Comparison of ENCODE assay signal across 13 cellular contexts in genomic region chr6:11218477-11218826, GRCh38. TPM values are rescaled to one million over a fixed set of nuclear protein-coding genes. Genes with fewer than 3 reads are reported as not detected.
DNase-seq lines count a peak whose midpoint lies in the region; ATAC-seq, FAIRE-seq and TF ChIP-seq lines count a peak whose summit lies in the region.
"Had no signal": no experiment of that assay in that cellular context is flagged by ENCODE, and none has a peak within 500 bp of the region (broad histone marks: within the 10 kb centered on the region; RNA-seq: fewer than 3 reads in every experiment).

No MANE protein-coding gene starts in this region.

- H3K27ac Mint-ChIP-seq in naive thymus-derived CD4-positive, alpha-beta T cell, result no peak overlapping the region
- H3K27ac Mint-ChIP-seq: activated naive CD8-positive, alpha-beta T cell treated with anti-CD3 and anti-CD28 coated beads for 36 hours had no signal

- H3K36me3 ChIP-seq in left ventricle myocardium inferior (no peaks in the 10 kb centered on the region), fibroblast of lung (ENCODE audit: control insufficient read depth, insufficient read depth, low read length) (no peaks in the 10 kb centered on the region), neutrophil (peaks cover 31% of the 10 kb centered on the region), upper lobe of right lung (peaks cover 16% of the 10 kb centered on the region)
- peaks cover 0 to 8% (median 0%) of the 10 kb centered on the region in 3 experiments for H3K36me3 ChIP-seq in naive thymus-derived CD4-positive, alpha-beta T cell (ENCODE audit: control insufficient read depth in 2 of 3, insufficient read depth in 3 of 3, low read length in 3 of 3)

- no peak overlapping the region for H2AFZ ChIP-seq in fibroblast of lung (ENCODE audit: low read length)

- DNase-seq in left ventricle myocardium inferior (no peak), cardiac septum (ENCODE audit: low spot score) (no peak), fibroblast of lung (ENCODE audit: low read depth in 2 of 2) (no peak), upper lobe of right lung (no peak), GM10266 (ENCODE audit: extremely low spot score) (no peak), RCC 7860 (ENCODE audit: low spot score) (no peak)
- no peak for DNase-seq in naive thymus-derived CD4-positive, alpha-beta T cell
- DNase-seq: activated naive CD8-positive, alpha-beta T cell treated with anti-CD3 and anti-CD28 coated beads for 36 hours; effector memory CD4-positive, alpha-beta T cell; T-helper 9 cell had no signal

- CTCF ChIA-PET in naive thymus-derived CD4-positive, alpha-beta T cell (lab: Charles Lee), result no interaction called here

- intact Hi-C loops in left ventricle myocardium inferior (cut with micrococcal nuclease), result no loop called here
- intact Hi-C loops in cardiac septum (cut with DNase I), result loop anchor here (5.0 kb wide), 1 partner anchor 139 kb away; no protein-coding TSS in a partner anchor
- intact Hi-C loops in upper lobe of right lung (cut with DNase I), result no loop called here
- intact Hi-C loops in naive thymus-derived CD4-positive, alpha-beta T cell (cut with micrococcal nuclease), result no loop called here

- H3K4me1 ChIP-seq in left ventricle myocardium inferior, result peaks cover 98% of the 10 kb centered on the region
- H3K4me1 ChIP-seq in fibroblast of lung (ENCODE audit: control insufficient read depth, extremely low read depth, insufficient read depth, low read length), result peaks cover 15% of the 10 kb centered on the region
- peaks cover 0 to 8% of the 10 kb centered on the region in 2 experiments for H3K4me1 ChIP-seq in neutrophil (ENCODE audit: control insufficient read depth in 1 of 2, insufficient read depth in 1 of 2, low read depth in 1 of 2, low read length in 1 of 2)
- H3K4me1 ChIP-seq in upper lobe of right lung, result peaks cover 100% of the 10 kb centered on the region
- peaks cover 0 to 15% of the 10 kb centered on the region in 2 donors for H3K4me1 ChIP-seq in naive thymus-derived CD4-positive, alpha-beta T cell (ENCODE audit: control insufficient read depth in 2 of 2, insufficient read depth in 2 of 2, low read length in 2 of 2)

- H3K9ac ChIP-seq in fibroblast of lung (ENCODE audit: insufficient read depth, low read length), result no peak overlapping the region

- H3K9me3 Mint-ChIP-seq in naive thymus-derived CD4-positive, alpha-beta T cell, result no peaks in the 10 kb centered on the region
- H3K9me3 Mint-ChIP-seq: activated naive CD8-positive, alpha-beta T cell treated with anti-CD3 and anti-CD28 coated beads for 36 hours had no signal

- no peaks in the 10 kb centered on the region for H3K27me3 Mint-ChIP-seq in naive thymus-derived CD4-positive, alpha-beta T cell
- H3K27me3 Mint-ChIP-seq: activated naive CD8-positive, alpha-beta T cell treated with anti-CD3 and anti-CD28 coated beads for 36 hours had no signal

- FAIRE-seq in RCC 7860 (lab: Jason Lieb, UNC), result no peak
- FAIRE-seq: GM12892 had no signal

- H3K4me1 Mint-ChIP-seq in naive thymus-derived CD4-positive, alpha-beta T cell, result peaks cover 9 to 72% (median 22%) of the 10 kb centered on the region in 7 donors

- H3K4me2 ChIP-seq in fibroblast of lung (ENCODE audit: extremely low read depth, insufficient read depth, low read length), result peak overlapping the region; percentile 66

- no peak overlapping the region for H3K4me3 Mint-ChIP-seq in naive thymus-derived CD4-positive, alpha-beta T cell
- H3K4me3 Mint-ChIP-seq: activated naive CD8-positive, alpha-beta T cell treated with anti-CD3 and anti-CD28 coated beads for 36 hours had no signal

- peak overlapping the region; percentile 70 for H3K4me3 ChIP-seq in left ventricle myocardium inferior
- H3K4me3 ChIP-seq in fibroblast of lung (replicated peaks in 1 of 4; ENCODE audit: control extremely low read depth in 1 of 4, insufficient read depth in 1 of 4, low read depth in 3 of 4, low read length in 4 of 4), result no peak overlapping the region
- no peak overlapping the region for H3K4me3 ChIP-seq in neutrophil (ENCODE audit: low read depth in 1 of 2, low read length in 1 of 2)
- no peak overlapping the region for H3K4me3 ChIP-seq in upper lobe of right lung
- H3K4me3 ChIP-seq in naive thymus-derived CD4-positive, alpha-beta T cell (ENCODE audit: low read length), result no peak overlapping the region
- H3K4me3 ChIP-seq: HAP-1 had no signal

- peaks cover 71% of the 10 kb centered on the region for H3K79me2 ChIP-seq in fibroblast of lung (ENCODE audit: control insufficient read depth, insufficient read depth, low read length)

- H3K36me3 Mint-ChIP-seq in naive thymus-derived CD4-positive, alpha-beta T cell, result peaks cover 13 to 49% (median 28%) of the 10 kb centered on the region in 5 donors

- H4K20me1 ChIP-seq in fibroblast of lung (ENCODE audit: control insufficient read depth, extremely low read depth, insufficient read depth, low read length), result peaks cover 2% of the 10 kb centered on the region

- TF ChIP-seq CTCF in left ventricle myocardium inferior (IDR thresholded peaks at IDR 0.05; ENCODE audit: borderline replicate concordance), result no peak
- TF ChIP-seq CTCF in fibroblast of lung (conservative IDR thresholded peaks at IDR 0.05 in 1 of 2, IDR thresholded peaks at IDR 0.05 in 1 of 2; ENCODE audit: low read depth in 1 of 2, low read length in 2 of 2), result no peak
- TF ChIP-seq CTCF in neutrophil (IDR thresholded peaks at IDR 0.05), result no peak
- TF ChIP-seq CTCF in upper lobe of right lung (IDR thresholded peaks at IDR 0.05), result no peak
- no peak for TF ChIP-seq CTCF in GM10266 (IDR thresholded peaks at IDR 0.05; ENCODE audit: control insufficient read depth, insufficient read depth, low read depth, missing control alignments)

- no peak for ATAC-seq in upper lobe of right lung
- ATAC-seq in naive thymus-derived CD4-positive, alpha-beta T cell, result no peak

- POLR2A ChIA-PET in naive thymus-derived CD4-positive, alpha-beta T cell (lab: Charles Lee), result no interaction called here

- peak overlapping the region; percentile 87 for H3K27ac ChIP-seq in left ventricle myocardium inferior (replicated peaks)
- H3K27ac ChIP-seq in fibroblast of lung (ENCODE audit: insufficient read depth, low read length), result peak overlapping the region; percentile 76
- peak overlapping the region; percentile 14 for H3K27ac ChIP-seq in neutrophil
- H3K27ac ChIP-seq in upper lobe of right lung, result peak overlapping the region; percentile 94
- no peak overlapping the region for H3K27ac ChIP-seq in naive thymus-derived CD4-positive, alpha-beta T cell (ENCODE audit: low read depth, low read length)

- H3K9me3 ChIP-seq in left ventricle myocardium inferior (replicated peaks) (no peaks in the 10 kb centered on the region), fibroblast of lung (ENCODE audit: control insufficient read depth, insufficient read depth, low read depth, low read length) (no peaks in the 10 kb centered on the region), neutrophil (no peaks in the 10 kb centered on the region), upper lobe of right lung (no peaks in the 10 kb centered on the region)
- no peaks in the 10 kb centered on the region for H3K9me3 ChIP-seq in naive thymus-derived CD4-positive, alpha-beta T cell (ENCODE audit: control insufficient read depth in 2 of 3, low read length in 3 of 3)

- H3K27me3 ChIP-seq in left ventricle myocardium inferior (ENCODE audit: low read depth) (no peaks in the 10 kb centered on the region), fibroblast of lung (ENCODE audit: control insufficient read depth, insufficient read depth, low read length) (no peaks in the 10 kb centered on the region), neutrophil (no peaks in the 10 kb centered on the region), upper lobe of right lung (no peaks in the 10 kb centered on the region)
- H3K27me3 ChIP-seq in naive thymus-derived CD4-positive, alpha-beta T cell (ENCODE audit: control insufficient read depth in 2 of 2, insufficient read depth in 2 of 2, low read length in 2 of 2), result no peaks in the 10 kb centered on the region

RNA-seq across cellular contexts. Expression of gene NEDD9, which starts 14.0 kb away (rescaled TPM):
- total RNA-seq in left ventricle myocardium inferior (28.1 TPM), cardiac septum (14.1 TPM), fibroblast of lung (13.6 and 33.7 TPM in 2 replicates), upper lobe of right lung (194 TPM)
- 35.2 and 41.9 TPM in 2 replicates for polyA plus RNA-seq in fibroblast of lung
- polyA plus RNA-seq in fibroblast of lung (2012), result 25.1 and 26.5 TPM in 2 replicates
- 75.8 and 84.0 TPM in 2 replicates for polyA minus RNA-seq in fibroblast of lung (ENCODE audit: low replicate concordance)
- total RNA-seq in naive thymus-derived CD4-positive, alpha-beta T cell, result 10 to 100 TPM; 29.4 to 62.9 (median 40.2) TPM
- polyA plus RNA-seq in naive thymus-derived CD4-positive, alpha-beta T cell, result 10 to 100 TPM; 14.2 to 30.7 TPM
